20 cellular contexts compared by ENCODE assay signal in the genomic region with DNA sequence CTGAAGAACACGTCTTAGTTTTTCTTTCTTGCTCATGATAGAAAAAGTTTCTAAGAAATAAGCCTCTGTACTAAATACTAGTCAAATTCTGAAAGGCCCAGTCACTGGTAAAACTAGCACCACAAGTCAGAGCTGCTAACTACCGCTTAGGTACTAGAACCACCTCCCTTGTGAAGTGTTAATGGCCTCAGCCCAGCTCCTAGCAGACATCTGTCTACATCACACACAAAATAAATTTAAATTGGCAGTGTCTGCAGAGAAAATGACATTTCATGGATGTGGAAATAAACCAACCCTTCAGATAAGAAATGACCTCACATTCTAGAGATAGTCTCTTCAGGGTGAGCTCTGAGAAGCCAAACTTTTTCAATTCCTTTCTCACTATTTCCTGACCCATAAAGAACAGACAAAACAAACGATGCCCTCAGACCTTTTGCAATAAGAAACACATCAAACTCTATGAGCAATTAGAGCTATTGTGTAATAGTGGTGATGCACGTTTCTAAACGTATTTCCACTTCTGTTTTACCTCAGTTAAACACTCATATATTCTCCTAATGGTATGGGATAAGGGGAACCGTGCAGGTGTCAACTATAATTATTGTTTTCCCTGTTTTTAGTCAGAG.
DNase-seq lines count a peak whose midpoint lies in the region; ATAC-seq, FAIRE-seq and TF ChIP-seq lines count a peak whose summit lies in the region.
"Had no signal": no experiment of that assay in that cellular context is flagged by ENCODE, and none has a peak within 500 bp of the region (broad histone marks: within the 10 kb centered on the region; RNA-seq: fewer than 3 reads in every experiment).

No MANE protein-coding gene starts in this region.

- ATAC-seq in GM12878 (no peak), left cardiac atrium (peak; percentile 48 to 88)
- ATAC-seq: sciatic nerve had no signal

- no peak for TF ChIP-seq CTCF in NB4 (IDR thresholded peaks at IDR 0.05; ENCODE audit: low read depth, low read length)
- no peak for TF ChIP-seq CTCF in GM12878 (IDR thresholded peaks at IDR 0.05 in 2 of 3, conservative IDR thresholded peaks at IDR 0.05 in 1 of 3; ENCODE audit: control insufficient read depth in 2 of 3, extremely low read depth in 1 of 3, insufficient read depth in 1 of 3, low read depth in 3 of 3, low read length in 3 of 3)

- H3K4me3 ChIP-seq in NB4 (ENCODE audit: low read depth, low read length) = no peak overlapping the region
- H3K4me3 ChIP-seq in GM12878 = no peak overlapping the region
- H3K4me3 ChIP-seq: BLaER1, lower lobe of right lung had no signal

- WGBS in GM12878 (ENCODE audit: insufficient coverage, insufficient replicate concordance, low lambda C conversion rate, missing lambda C conversion rate) = 24% methylated on average over 6 of the region's 6 CpGs

- no peak overlapping the region for H3K27ac ChIP-seq in GM12878 (ENCODE audit: control insufficient read depth, insufficient read depth)
- H3K27ac ChIP-seq: BLaER1, lower lobe of right lung had no signal

- peaks cover 3% of the 10 kb centered on the region; the same call in 1 of the 2 replicates for H3K4me1 ChIP-seq in GM12878 (ENCODE audit: control insufficient read depth, insufficient read depth, low read length)
- H3K4me1 ChIP-seq: BLaER1, lower lobe of right lung had no signal

- CTCF ChIA-PET in GM12878 (lab: Yijun Ruan, JAX) = interaction anchor here (1.3 kb wide), 1 partner anchor 18 kb away, joined by 6 read pairs; no protein-coding TSS in a partner anchor

- POLR2A ChIA-PET in GM12878 (lab: Charles Lee) = interaction anchor here (2.4 kb wide), 1 partner anchor 10 kb away, joined by 10 read pairs; no protein-coding TSS in a partner anchor

- BruUV-seq in GM12878 (replicated peaks; lab: Mats Ljungman, UMichigan) = no TSS peak

- H3K9me3 ChIP-seq in GM12878 (replicated peaks; ENCODE audit: control insufficient read depth, insufficient read depth, low read length) = no peaks in the 10 kb centered on the region; the same call in 2 of the 3 replicates
- H3K9me3 ChIP-seq: BLaER1, lower lobe of right lung had no signal

- no peak overlapping the region for H3K4me2 ChIP-seq in GM12878 (ENCODE audit: control insufficient read depth, insufficient read depth)
- H3K4me2 ChIP-seq: BLaER1 had no signal

- no peaks in the 10 kb centered on the region for H3K27me3 ChIP-seq in GM12878 (replicated peaks in 1 of 2; ENCODE audit: control insufficient read depth in 2 of 2, insufficient read depth in 2 of 2, low read length in 1 of 2)
- H3K27me3 ChIP-seq: BLaER1 had no signal

- no peaks in the 10 kb centered on the region for H3K36me3 ChIP-seq in GM12878 (ENCODE audit: control insufficient read depth in 2 of 2, insufficient read depth in 2 of 2, low read length in 1 of 2)
- H3K36me3 ChIP-seq: BLaER1, lower lobe of right lung had no signal

- TF ChIP-seq EP300 in GM12878 (IDR thresholded peaks at IDR 0.05; ENCODE audit: borderline replicate concordance in 1 of 2, control insufficient read depth in 1 of 2, low read depth in 2 of 2, low read length in 2 of 2) = no peak

- SMC1A ChIA-PET in GM12878 (lab: Charles Lee; ENCODE audit: uncharacterized antibody, unreplicated experiment) = interaction anchor here (0.6 to 9.8 kb wide), 3 partner anchors 11 to 53 kb away, joined by 3 to 64 read pairs (median 4); no protein-coding TSS in a partner anchor

- H3K9ac ChIP-seq in GM12878 (ENCODE audit: control insufficient read depth, insufficient read depth, low read length) = no peak overlapping the region
- H3K9ac ChIP-seq: BLaER1 had no signal

- no peak for FAIRE-seq in GM12878 (lab: Jason Lieb, UNC)
- FAIRE-seq: GM18507, GM19239 had no signal

- peak overlapping the region; percentile 12; the same call in 1 of the 2 replicates for H2AFZ ChIP-seq in GM12878 (ENCODE audit: control insufficient read depth, low read depth, low read length)

- no peak for TF ChIP-seq POLR2A in NB4 (IDR thresholded peaks at IDR 0.05; ENCODE audit: extremely low read depth, insufficient read length)
- no peak for TF ChIP-seq POLR2A in GM12878 (IDR thresholded peaks at IDR 0.05; ENCODE audit: low read depth, low read length)

- peak; percentile 67 for DNase-seq in NB4 (ENCODE audit: low read depth)
- no peak for DNase-seq in GM12878 (ENCODE audit: low read depth, low spot score)
- DNase-seq in left cardiac atrium = no peak
- DNase-seq in renal cortical epithelial cell (ENCODE audit: low read depth) = peak; percentile 65
- DNase-seq in stimulated activated CD4-positive, alpha-beta T cell treated with anti-CD3 and anti-CD28 coated beads, Interleukin-12 subunit alpha, Interleukin-12 subunit beta, amount 100 ng/mL, for 4 hours = no peak
- DNase-seq in cerebellar cortex (ENCODE audit: low spot score) = no peak
- no peak for DNase-seq in C1 segment of cervical spinal cord (lab: John Stamatoyannopoulos, UW)
- DNase-seq: activated CD4-positive, alpha-beta T cell treated with anti-CD3 and anti-CD28 coated beads for 1 hour; activated CD8-positive, alpha-beta memory T cell treated with anti-CD3 and anti-CD28 coated beads, Interleukin-2, amount 50 U/mL, for 48 hours; activated naive CD4-positive, alpha-beta T cell treated with anti-CD3 and anti-CD28 coated beads for 36 hours; lower lobe of right lung; NCI-H2081 treated with DMSO at 0.1 percent for 48 hours; NCI-H748 treated with DMSO at 0.1 percent for 48 hours; stimulated activated CD4-positive, alpha-beta T cell treated with anti-CD3 and anti-CD28 coated beads, Interleukin-2, amount 100 ng/mL, for 48 hours; stimulated activated CD8-positive, alpha-beta memory T cell treated with anti-CD3 and anti-CD28 coated beads, Interleukin-4, amount 100 ng/mL, for 48 hours; T-helper 2 cell had no signal

- H3K79me2 ChIP-seq in GM12878 (ENCODE audit: control insufficient read depth, insufficient read depth, low read length) = no peaks in the 10 kb centered on the region

- intact Hi-C loops in GM12878 (cut with micrococcal nuclease; ENCODE audit: unreplicated experiment) (no loop called here), left cardiac atrium (cut with DNase I) (loop anchor here in 1 of 2 donors (10.0 kb wide), 1 partner anchor 257 kb away; no protein-coding TSS in a partner anchor)

- TF ChIP-seq RAD21 in GM12878 (IDR thresholded peaks at IDR 0.05; ENCODE audit: insufficient read depth, low read depth, low read length) = no peak

- in situ Hi-C loops in GM12878 (cut with MboI) = no loop called here

- H4K20me1 ChIP-seq in GM12878 (ENCODE audit: control insufficient read depth, insufficient read depth) = no peaks in the 10 kb centered on the region
- H4K20me1 ChIP-seq: BLaER1 had no signal

- RAD21 ChIA-PET in GM12878 (lab: Charles Lee; ENCODE audit: unreplicated experiment) = interaction anchor here (0.6 to 1.1 kb wide), 2 partner anchors 11 to 22 kb away, joined by 3 read pairs; no protein-coding TSS in a partner anchor

TF ChIP-seq in GM12878, 131 proteins besides CTCF, POLR2A, EP300 and RAD21:
- TF ChIP-seq EGR1 (IDR thresholded peaks at IDR 0.05; ENCODE audit: borderline replicate concordance in 1 of 2, low read depth in 2 of 2, low read length in 2 of 2) = no peak
- TF ChIP-seq JUNB (IDR thresholded peaks at IDR 0.05) = peak; percentile 62
- TF ChIP-seq CREM (IDR thresholded peaks at IDR 0.05; ENCODE audit: low read depth) = peak; percentile 37; the same call in 1 of the 2 replicates
- TF ChIP-seq SPI1 (IDR thresholded peaks at IDR 0.05; ENCODE audit: borderline replicate concordance, insufficient read depth, low read depth, low read length) = 0 out of 2 replicates have a peak, but pooled peaks have one; percentile 2
- TF ChIP-seq CREB1 (IDR thresholded peaks at IDR 0.05; ENCODE audit: low read depth) = peak; percentile 41; the same call in 1 of the 2 replicates
- TF ChIP-seq SUPT20H (IDR thresholded peaks at IDR 0.05; ENCODE audit: borderline replicate concordance, control insufficient read depth, low read depth, low read length) = no peak
- TF ChIP-seq HDAC6 (IDR thresholded peaks at IDR 0.05; ENCODE audit: unreplicated experiment) = no peak
- no peak for TF ChIP-seq RELA (IDR thresholded peaks at IDR 0.05; ENCODE audit: borderline replicate concordance, partially characterized antibody)
- peak in 1 of 2 experiments; percentile 43; a peak in 2 of 4 replicates for TF ChIP-seq BHLHE40 (IDR thresholded peaks at IDR 0.05; ENCODE audit: borderline replicate concordance in 1 of 2, low read depth in 2 of 2, low read length in 1 of 2)

Comparison
In these comparisons a context has a peak if more than half of its experiments do, and no peak if none do; other contexts are left out.
1. DNase-seq: peak in NB4 (single experiment) and renal cortical epithelial cell (single experiment); none in GM12878 (single experiment), left cardiac atrium (single experiment), stimulated activated CD4-positive, alpha-beta T cell treated with anti-CD3 and anti-CD28 coated beads, Interleukin-12 subunit alpha, Interleukin-12 subunit beta, amount 100 ng/mL, for 4 hours (single experiment), cerebellar cortex (single experiment) and C1 segment of cervical spinal cord (0 of 14).